In the genomic region with DNA sequence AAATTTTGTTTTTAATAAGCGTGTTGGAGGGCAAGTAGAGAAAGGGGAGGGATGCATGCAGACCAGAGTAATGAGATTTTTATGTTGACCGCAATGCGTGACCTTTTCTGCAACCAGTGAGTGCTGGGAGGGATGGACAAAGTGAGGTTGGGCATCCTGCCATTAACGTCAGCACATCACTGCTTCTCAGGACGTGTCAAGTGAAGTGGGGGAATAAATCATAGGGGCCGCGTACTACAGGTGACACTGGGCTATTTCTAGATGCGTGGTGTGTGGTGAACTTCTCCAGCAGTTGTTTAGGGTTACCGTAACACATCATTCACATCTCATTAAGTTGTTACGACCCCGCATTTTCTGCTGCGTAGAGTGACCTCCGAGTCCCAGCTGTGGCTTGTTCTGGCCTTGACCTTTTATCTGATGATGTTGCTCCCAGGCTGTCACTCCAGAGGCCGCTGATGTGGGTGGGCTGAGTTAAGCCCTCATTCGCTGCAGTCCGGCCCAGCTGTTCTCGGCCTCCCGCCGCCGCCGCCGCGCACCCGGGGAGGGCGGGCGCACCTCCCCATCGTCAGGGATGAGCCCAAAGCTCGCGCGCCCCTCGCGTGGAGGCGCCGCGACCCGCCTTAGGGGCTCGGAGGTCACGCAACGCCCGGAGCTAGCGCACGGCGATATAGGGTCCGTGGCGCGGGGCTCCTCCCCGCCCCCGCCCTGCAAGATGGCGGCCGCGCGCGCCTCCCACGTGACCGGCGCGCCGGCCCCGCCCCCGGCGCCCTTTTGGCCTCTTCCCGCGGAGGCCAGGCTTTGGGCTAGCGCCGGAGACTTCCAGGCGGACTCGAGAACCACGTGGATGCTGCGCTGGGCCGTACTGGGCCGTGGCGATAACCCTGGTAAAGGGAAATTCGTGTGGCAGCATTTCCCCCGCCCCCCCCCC, we compare ENCODE assay signal across 8 cellular contexts. TPM values are rescaled to one million over a fixed set of nuclear protein-coding genes. Genes with fewer than 3 reads are reported as not detected.
A peak's percentile ranks its signal among the peaks of the same experiment; 100 is the strongest.
DNase-seq lines count a peak whose midpoint lies in the region; ATAC-seq and TF ChIP-seq lines count a peak whose summit lies in the region.

No MANE protein-coding gene starts in this region.

- peaks cover 31% of the 10 kb centered on the region for H3K4me1 Mint-ChIP-seq in activated naive CD8-positive, alpha-beta T cell treated with anti-CD3 and anti-CD28 coated beads, Interleukin-2, amount 10 ng/mL, durations not matched to agents 7 days and 5 days

- POLR2A ChIA-PET in SK-N-SH (lab: Yijun Ruan, JAX), result interaction anchor here (0.6 kb wide), 1 partner anchor 75 kb away, joined by 3 read pairs; no protein-coding TSS in a partner anchor
- POLR2A ChIA-PET in activated naive CD8-positive, alpha-beta T cell treated with anti-CD3 and anti-CD28 coated beads, Interleukin-2, amount 10 ng/mL, durations not matched to agents 7 days and 5 days (lab: Charles Lee), result interaction anchor here (0.6 to 2.3 kb wide), 9 partner anchors 9 to 684 kb away, joined by 3 to 48 read pairs (median 3); a partner anchor contains a TSS

- H3K27ac ChIP-seq in SK-N-SH (ENCODE audit: low read depth in 2 of 2, low read length in 1 of 2), result peak overlapping the region; percentile 70 to 88
- peak overlapping the region; percentile 87 to 98 for H3K27ac ChIP-seq in ovary
- peak overlapping the region; percentile 93 for H3K27ac ChIP-seq in thymus (ENCODE audit: low read depth)

- WGBS in SK-N-SH (ENCODE audit: low lambda C conversion rate), result 12% methylated on average over 17 of the region's 74 CpGs
- 1 to 2% (median 2%) methylated on average over 60 to 74 of the region's 74 CpGs for WGBS in ovary, 3 donors
- 4% methylated on average over 74 of the region's 74 CpGs for WGBS in thymus

- H3K9me2 ChIP-seq in SK-N-SH, result no peaks in the 10 kb centered on the region

- no peaks in the 10 kb centered on the region; the same call in 1 of the 2 replicates for H4K20me1 ChIP-seq in SK-N-SH (ENCODE audit: insufficient read depth)

- TF ChIP-seq EP300 in SK-N-SH (IDR thresholded peaks at IDR 0.05; ENCODE audit: borderline replicate concordance in 1 of 2, low read depth in 1 of 2, low read length in 1 of 2) (peak in 1 of 2 experiments; percentile 32; a peak in 1 of 4 replicates), ovary (IDR thresholded peaks at IDR 0.05) (no peak)

- H3K9me3 ChIP-seq in SK-N-SH (no peaks in the 10 kb centered on the region; the same call in 1 of the 2 replicates), ovary (no peaks in the 10 kb centered on the region), thymus (ENCODE audit: control insufficient read depth) (no peaks in the 10 kb centered on the region)

- H3F3A ChIP-seq in SK-N-SH (replicated peaks; ENCODE audit: insufficient read depth), result no peaks in the 10 kb centered on the region

- TF ChIP-seq CTCF in SK-N-SH (IDR thresholded peaks at IDR 0.05), result no peak
- no peak for TF ChIP-seq CTCF in ovary (IDR thresholded peaks at IDR 0.05)

- H3K4me1 ChIP-seq in SK-N-SH (ENCODE audit: control insufficient read depth in 1 of 2, insufficient read depth in 2 of 2, low read depth in 1 of 2, low read length in 1 of 2) (peaks cover 15 to 18% of the 10 kb centered on the region in 2 experiments; a peak in 3 of 4 replicates), ovary (ENCODE audit: insufficient read depth) (peaks cover 8% of the 10 kb centered on the region), thymus (ENCODE audit: control insufficient read depth, insufficient read depth, low read length) (peaks cover 16% of the 10 kb centered on the region)

- H3K4me3 ChIP-seq in SK-N-SH (ENCODE audit: low read depth in 2 of 2, low read length in 1 of 2), result peak overlapping the region; percentile 86 to 90
- peak overlapping the region; percentile 90 for H3K4me3 ChIP-seq in ovary
- peak overlapping the region; percentile 80 for H3K4me3 ChIP-seq in thymus (ENCODE audit: low read length)

- peak overlapping the region; percentile 93 for H2AFZ ChIP-seq in SK-N-SH (ENCODE audit: low read depth)

- no peak for TF ChIP-seq RAD21 in SK-N-SH (IDR thresholded peaks at IDR 0.05; ENCODE audit: low read length)

- DNase-seq in CD1c-positive myeloid dendritic cell (ENCODE audit: extremely low spot score), result peak; percentile 91
- peak; percentile 90 for DNase-seq in M059J (ENCODE audit: low read depth)
- DNase-seq in SK-N-SH, result peak; percentile 92
- peak; percentile 85 for DNase-seq in activated naive CD8-positive, alpha-beta T cell treated with anti-CD3 and anti-CD28 coated beads, Interleukin-2, amount 10 ng/mL, durations not matched to agents 7 days and 5 days
- peak; percentile 91 for DNase-seq in Right ventricle myocardium superior
- DNase-seq in ovary, result peak; percentile 80 to 91 (median 87)

- peak overlapping the region; percentile 98 for H3K4me3 Mint-ChIP-seq in activated naive CD8-positive, alpha-beta T cell treated with anti-CD3 and anti-CD28 coated beads, Interleukin-2, amount 10 ng/mL, durations not matched to agents 7 days and 5 days

- H3K27me3 Mint-ChIP-seq in activated naive CD8-positive, alpha-beta T cell treated with anti-CD3 and anti-CD28 coated beads, Interleukin-2, amount 10 ng/mL, durations not matched to agents 7 days and 5 days, result no peaks in the 10 kb centered on the region

- TF ChIP-seq POLR2A in ovary (IDR thresholded peaks at IDR 0.05), result peak; percentile 85

- no peaks in the 10 kb centered on the region for H3K27me3 ChIP-seq in SK-N-SH (ENCODE audit: insufficient read depth)
- no peaks in the 10 kb centered on the region for H3K27me3 ChIP-seq in ovary
- no peaks in the 10 kb centered on the region for H3K27me3 ChIP-seq in thymus (ENCODE audit: control insufficient read depth, insufficient read depth)

- peak overlapping the region; percentile 99 for H3K27ac Mint-ChIP-seq in activated naive CD8-positive, alpha-beta T cell treated with anti-CD3 and anti-CD28 coated beads, Interleukin-2, amount 10 ng/mL, durations not matched to agents 7 days and 5 days

- peak overlapping the region; percentile 79 for H3K9ac ChIP-seq in SK-N-SH

- ATAC-seq in GM19468 (IDR thresholded peaks at IDR 0.05; ENCODE audit: extremely low read depth, unreplicated experiment), result peak; percentile 2
- peak; percentile 4 for ATAC-seq in activated naive CD8-positive, alpha-beta T cell treated with anti-CD3 and anti-CD28 coated beads, Interleukin-2, amount 10 ng/mL, durations not matched to agents 7 days and 5 days (ENCODE audit: low read depth)
- ATAC-seq in Right ventricle myocardium superior (ENCODE audit: poor library complexity), result peak; percentile 67

- intact Hi-C loops in Right ventricle myocardium superior (cut with DNase I), result loop anchor here (10.0 kb wide), 1 partner anchor 58 kb away; no protein-coding TSS in a partner anchor
- intact Hi-C loops in ovary (cut with DNase I), result loop anchor here in 2 of 4 donors (10.0 kb wide), 2 partner anchors 838 to 898 kb away; a partner anchor contains a TSS

- peaks cover 47% of the 10 kb centered on the region for H3K79me2 ChIP-seq in SK-N-SH (ENCODE audit: insufficient read depth)

- no peaks in the 10 kb centered on the region for H3K9me3 Mint-ChIP-seq in activated naive CD8-positive, alpha-beta T cell treated with anti-CD3 and anti-CD28 coated beads, Interleukin-2, amount 10 ng/mL, durations not matched to agents 7 days and 5 days

- H3K36me3 Mint-ChIP-seq in activated naive CD8-positive, alpha-beta T cell treated with anti-CD3 and anti-CD28 coated beads, Interleukin-2, amount 10 ng/mL, durations not matched to agents 7 days and 5 days, result peaks cover 27% of the 10 kb centered on the region

- H3K36me3 ChIP-seq in SK-N-SH (replicated peaks in 1 of 2; ENCODE audit: control insufficient read depth in 1 of 2, insufficient read depth in 2 of 2, low read length in 1 of 2) (no peaks in the 10 kb centered on the region), ovary (no peaks in the 10 kb centered on the region), thymus (ENCODE audit: control insufficient read depth, insufficient read depth) (no peaks in the 10 kb centered on the region)

- CTCF ChIA-PET in SK-N-SH (lab: Yijun Ruan, JAX), result interaction anchor here (0.8 to 1.7 kb wide), 6 partner anchors 57 to 114 kb away, joined by 3 to 7 read pairs (median 3); no protein-coding TSS in a partner anchor

- peak overlapping the region; percentile 81 for H3K4me2 ChIP-seq in SK-N-SH

TF ChIP-seq in SK-N-SH, 30 proteins besides CTCF, POLR2A, EP300 and RAD21 (continues in another document):
- TF ChIP-seq FOXJ3 (CRISPR knock-in tag; IDR thresholded peaks at IDR 0.05) (no peak), FOSL2 (IDR thresholded peaks at IDR 0.05; ENCODE audit: borderline replicate concordance, low read depth) (no peak), MEF2A (IDR thresholded peaks at IDR 0.05; ENCODE audit: borderline replicate concordance, low read depth) (no peak; the same call in 1 of the 2 replicates), TEAD4 (IDR thresholded peaks at IDR 0.05; ENCODE audit: borderline replicate concordance, insufficient read depth) (no peak), SIN3A (IDR thresholded peaks at IDR 0.05; ENCODE audit: borderline replicate concordance, low read depth, low read length) (peak; percentile 60; the same call in 1 of the 2 replicates), RCOR1 (IDR thresholded peaks at IDR 0.05; ENCODE audit: low read length) (no peak), CHD2 (IDR thresholded peaks at IDR 0.05; ENCODE audit: low read length, partially characterized antibody) (peak; percentile 57)
- TF ChIP-seq, protein P1, sequence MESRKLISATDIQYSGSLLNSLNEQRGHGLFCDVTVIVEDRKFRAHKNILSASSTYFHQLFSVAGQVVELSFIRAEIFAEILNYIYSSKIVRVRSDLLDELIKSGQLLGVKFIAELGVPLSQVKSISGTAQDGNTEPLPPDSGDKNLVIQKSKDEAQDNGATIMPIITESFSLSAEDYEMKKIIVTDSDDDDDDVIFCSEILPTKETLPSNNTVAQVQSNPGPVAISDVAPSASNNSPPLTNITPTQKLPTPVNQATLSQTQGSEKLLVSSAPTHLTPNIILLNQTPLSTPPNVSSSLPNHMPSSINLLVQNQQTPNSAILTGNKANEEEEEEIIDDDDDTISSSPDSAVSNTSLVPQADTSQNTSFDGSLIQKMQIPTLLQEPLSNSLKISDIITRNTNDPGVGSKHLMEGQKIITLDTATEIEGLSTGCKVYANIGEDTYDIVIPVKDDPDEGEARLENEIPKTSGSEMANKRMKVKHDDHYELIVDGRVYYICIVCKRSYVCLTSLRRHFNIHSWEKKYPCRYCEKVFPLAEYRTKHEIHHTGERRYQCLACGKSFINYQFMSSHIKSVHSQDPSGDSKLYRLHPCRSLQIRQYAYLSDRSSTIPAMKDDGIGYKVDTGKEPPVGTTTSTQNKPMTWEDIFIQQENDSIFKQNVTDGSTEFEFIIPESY (IDR thresholded peaks at IDR 0.05; ENCODE audit: borderline replicate concordance, low read depth), result no peak

RNA-seq across cellular contexts. Expression of a gene that starts 3.5 kb away (rescaled TPM):
- 9.6 and 13.0 TPM in 2 replicates for total RNA-seq in M059J (2014; rRNA removed; shearing (Covaris generic))
- polyA plus RNA-seq in SK-N-SH (2012; rRNA removed) (6.7 and 7.3 TPM in 2 replicates), ovary (10 to 100 TPM in 1 of 2 donors, 1 to 10 TPM in 1; 7.7 to 21.9 TPM), thymus (10.7 TPM)
- 4.2 and 5.0 TPM in 2 replicates for polyA plus RNA-seq in SK-N-SH (2012; cell fraction: cytosol; rRNA removed)
- 10.4 and 14.4 TPM in 2 replicates for polyA plus RNA-seq in SK-N-SH (2012; cell fraction: nucleus; rRNA removed)
- 10 to 100 TPM; 56.8 to 61.7 TPM for total RNA-seq in activated naive CD8-positive, alpha-beta T cell treated with anti-CD3 and anti-CD28 coated beads, Interleukin-2, amount 10 ng/mL, durations not matched to agents 7 days and 5 days
- total RNA-seq in Right ventricle myocardium superior (16.1 TPM), ovary (10 to 100 TPM; 14.8 to 24.5 (median 22.3) TPM)

Comparison
In these comparisons a context has a peak if more than half of its experiments do, and no peak if none do; other contexts are left out.
1. Peak in every context shown above with its lines: DNase-seq, ATAC-seq, H3K4me3 ChIP-seq and H3K27ac ChIP-seq.
2. ATAC-seq: peak in every context shown above with its lines; median percentile 67 in Right ventricle myocardium superior; 4 in activated naive CD8-positive, alpha-beta T cell treated with anti-CD3 and anti-CD28 coated beads, Interleukin-2, amount 10 ng/mL, durations not matched to agents 7 days and 5 days; 2 in GM19468.